ENCODE assay signal across 16 cellular contexts in genomic region chr4:74503580-74503979, GRCh38. TPM values are rescaled to one million over a fixed set of nuclear protein-coding genes. Genes with fewer than 3 reads are reported as not detected.
DNase-seq lines count a peak whose midpoint lies in the region; ATAC-seq and TF ChIP-seq lines count a peak whose summit lies in the region.
"Had no signal": no experiment of that assay in that cellular context is flagged by ENCODE, and none has a peak within 500 bp of the region (broad histone marks: within the 10 kb centered on the region; RNA-seq: fewer than 3 reads in every experiment).

No MANE protein-coding gene starts in this region.

- in situ Hi-C loops in brain microvascular endothelial cell (cut with HindIII; ENCODE audit: low pct_ligation_motif_present, low sequenced_read_pairs), result no loop called here

- ATAC-seq in HG02642 (IDR thresholded peaks at IDR 0.05; ENCODE audit: poor library complexity, unreplicated experiment), result no peak

- H3K27me3 ChIP-seq in brain microvascular endothelial cell (replicated peaks), result no peaks in the 10 kb centered on the region

- no peak for TF ChIP-seq CTCF in brain microvascular endothelial cell (IDR thresholded peaks at IDR 0.05; ENCODE audit: low read depth, low read length, missing control alignments)

- H3K36me3 ChIP-seq in brain microvascular endothelial cell (replicated peaks), result no peaks in the 10 kb centered on the region
- H3K36me3 ChIP-seq: prostate gland had no signal

- no peak overlapping the region for H3K4me3 ChIP-seq in brain microvascular endothelial cell (ENCODE audit: low read depth, low read length)
- H3K4me3 ChIP-seq: dorsolateral prefrontal cortex, prostate gland had no signal

- DNase-seq in DMS53 (lab: John Stamatoyannopoulos, UW) (peak; percentile 69), M059J (ENCODE audit: low read depth) (peak; percentile 78), brain microvascular endothelial cell (peak; percentile 79), iris pigment epithelial cell (ENCODE audit: low read depth) (peak; percentile 62), NCI-H510A treated with DMSO at 0.1 percent for 48 hours (lab: John Stamatoyannopoulos, UW) (no peak), NCI-H2081 (lab: John Stamatoyannopoulos, UW) (no peak)
- DNase-seq in stimulated activated CD4-positive, alpha-beta T cell treated with anti-CD3 and anti-CD28 coated beads, Interleukin-1b, Interleukin-23, amount 100 ng/mL, for 48 hours, result no peak
- DNase-seq: activated CD4-positive, alpha-beta T cell treated with anti-CD3 and anti-CD28 coated beads for 4 hours; AML-193; amygdala; dorsolateral prefrontal cortex; kidney; NCI-H1417 treated with DMSO at 0.1 percent for 48 hours; RPMI8226 had no signal

- peak overlapping the region; percentile 84 for H3K27ac ChIP-seq in brain microvascular endothelial cell
- H3K27ac ChIP-seq: dorsolateral prefrontal cortex, prostate gland had no signal

RNA-seq across cellular contexts. Expression of gene AREG, which starts 58.6 kb away (rescaled TPM):
- total RNA-seq in M059J (2014; rRNA removed; shearing (Covaris generic)), result not detected in 2 replicates

Comparison
In these comparisons a context has a peak if more than half of its experiments do, and no peak if none do; other contexts are left out.
1. DNase-seq: peak in DMS53 (single experiment), M059J (single experiment), brain microvascular endothelial cell (single experiment) and iris pigment epithelial cell (single experiment); none in NCI-H510A treated with DMSO at 0.1 percent for 48 hours (single experiment), NCI-H2081 (0 of 2) and stimulated activated CD4-positive, alpha-beta T cell treated with anti-CD3 and anti-CD28 coated beads, Interleukin-1b, Interleukin-23, amount 100 ng/mL, for 48 hours (single experiment).